ENCODE assay signal across 1 cellular context in the genomic region with DNA sequence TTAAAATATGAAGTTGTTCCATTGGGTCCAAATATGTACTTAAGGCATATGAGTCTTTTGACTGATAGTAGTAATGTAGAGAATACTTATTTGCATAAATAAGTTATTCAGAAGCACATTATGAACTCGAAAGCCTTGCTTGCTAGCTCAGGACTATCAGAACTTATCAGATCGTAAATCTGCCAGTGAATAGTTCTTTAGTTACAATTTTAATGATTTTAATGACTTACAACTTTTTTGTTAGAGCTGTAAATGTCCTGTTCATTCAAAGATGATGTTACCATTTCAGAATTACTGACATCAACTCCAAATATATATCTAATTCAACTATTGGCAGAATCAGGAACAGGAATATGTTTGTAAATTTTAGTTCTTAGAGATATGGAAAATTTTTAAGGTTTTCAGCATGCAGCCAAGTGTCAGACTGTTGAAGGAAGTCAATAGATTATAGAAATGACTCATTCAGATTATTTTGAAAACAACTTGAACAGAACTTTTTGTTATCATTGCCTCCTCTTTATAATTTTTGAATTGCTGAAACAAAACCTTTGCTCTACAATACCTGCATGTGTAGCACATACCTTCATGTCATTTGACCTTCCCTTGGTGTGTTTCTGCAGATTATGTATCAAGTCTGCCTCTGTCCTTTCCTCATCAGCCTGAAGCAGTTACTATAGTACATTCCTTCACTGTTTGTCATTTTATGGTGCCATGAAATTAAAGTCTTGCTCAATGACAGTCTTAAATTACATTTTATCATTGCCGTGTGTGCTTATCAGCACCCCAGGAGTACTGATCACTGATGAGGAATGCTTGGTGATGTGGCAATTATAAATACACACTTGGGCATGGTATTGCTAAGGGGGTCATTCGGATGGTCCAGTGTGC.
A peak's percentile ranks its signal among the peaks of the same experiment; 100 is the strongest.
TF ChIP-seq lines count a peak whose summit lies in the region.

No MANE protein-coding gene starts in this region.

TF ChIP-seq in HEK293, 187 proteins besides CTCF, POLR2A, EP300 and RAD21 (continues in another document):
- TF ChIP-seq, protein P1, sequence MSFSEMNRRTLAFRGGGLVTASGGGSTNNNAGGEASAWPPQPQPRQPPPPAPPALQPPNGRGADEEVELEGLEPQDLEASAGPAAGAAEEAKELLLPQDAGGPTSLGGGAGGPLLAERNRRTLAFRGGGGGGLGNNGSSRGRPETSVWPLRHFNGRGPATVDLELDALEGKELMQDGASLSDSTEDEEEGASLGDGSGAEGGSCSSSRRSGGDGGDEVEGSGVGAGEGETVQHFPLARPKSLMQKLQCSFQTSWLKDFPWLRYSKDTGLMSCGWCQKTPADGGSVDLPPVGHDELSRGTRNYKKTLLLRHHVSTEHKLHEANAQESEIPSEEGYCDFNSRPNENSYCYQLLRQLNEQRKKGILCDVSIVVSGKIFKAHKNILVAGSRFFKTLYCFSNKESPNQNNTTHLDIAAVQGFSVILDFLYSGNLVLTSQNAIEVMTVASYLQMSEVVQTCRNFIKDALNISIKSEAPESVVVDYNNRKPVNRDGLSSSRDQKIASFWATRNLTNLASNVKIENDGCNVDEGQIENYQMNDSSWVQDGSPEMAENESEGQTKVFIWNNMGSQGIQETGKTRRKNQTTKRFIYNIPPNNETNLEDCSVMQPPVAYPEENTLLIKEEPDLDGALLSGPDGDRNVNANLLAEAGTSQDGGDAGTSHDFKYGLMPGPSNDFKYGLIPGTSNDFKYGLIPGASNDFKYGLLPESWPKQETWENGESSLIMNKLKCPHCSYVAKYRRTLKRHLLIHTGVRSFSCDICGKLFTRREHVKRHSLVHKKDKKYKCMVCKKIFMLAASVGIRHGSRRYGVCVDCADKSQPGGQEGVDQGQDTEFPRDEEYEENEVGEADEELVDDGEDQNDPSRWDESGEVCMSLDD (tag by site-specific recombination; IDR thresholded peaks at IDR 0.05) = no peak
- TF ChIP-seq ZNF426 (tag by site-specific recombination; IDR thresholded peaks at IDR 0.05) = no peak
- TF ChIP-seq, protein P2, sequence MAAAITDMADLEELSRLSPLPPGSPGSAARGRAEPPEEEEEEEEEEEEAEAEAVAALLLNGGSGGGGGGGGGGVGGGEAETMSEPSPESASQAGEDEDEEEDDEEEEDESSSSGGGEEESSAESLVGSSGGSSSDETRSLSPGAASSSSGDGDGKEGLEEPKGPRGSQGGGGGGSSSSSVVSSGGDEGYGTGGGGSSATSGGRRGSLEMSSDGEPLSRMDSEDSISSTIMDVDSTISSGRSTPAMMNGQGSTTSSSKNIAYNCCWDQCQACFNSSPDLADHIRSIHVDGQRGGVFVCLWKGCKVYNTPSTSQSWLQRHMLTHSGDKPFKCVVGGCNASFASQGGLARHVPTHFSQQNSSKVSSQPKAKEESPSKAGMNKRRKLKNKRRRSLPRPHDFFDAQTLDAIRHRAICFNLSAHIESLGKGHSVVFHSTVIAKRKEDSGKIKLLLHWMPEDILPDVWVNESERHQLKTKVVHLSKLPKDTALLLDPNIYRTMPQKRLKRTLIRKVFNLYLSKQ (tag by site-specific recombination; IDR thresholded peaks at IDR 0.05; ENCODE audit: borderline replicate concordance) = no peak
- no peak for TF ChIP-seq ZNF571 (tag by site-specific recombination; IDR thresholded peaks at IDR 0.05)
- TF ChIP-seq, protein P3, sequence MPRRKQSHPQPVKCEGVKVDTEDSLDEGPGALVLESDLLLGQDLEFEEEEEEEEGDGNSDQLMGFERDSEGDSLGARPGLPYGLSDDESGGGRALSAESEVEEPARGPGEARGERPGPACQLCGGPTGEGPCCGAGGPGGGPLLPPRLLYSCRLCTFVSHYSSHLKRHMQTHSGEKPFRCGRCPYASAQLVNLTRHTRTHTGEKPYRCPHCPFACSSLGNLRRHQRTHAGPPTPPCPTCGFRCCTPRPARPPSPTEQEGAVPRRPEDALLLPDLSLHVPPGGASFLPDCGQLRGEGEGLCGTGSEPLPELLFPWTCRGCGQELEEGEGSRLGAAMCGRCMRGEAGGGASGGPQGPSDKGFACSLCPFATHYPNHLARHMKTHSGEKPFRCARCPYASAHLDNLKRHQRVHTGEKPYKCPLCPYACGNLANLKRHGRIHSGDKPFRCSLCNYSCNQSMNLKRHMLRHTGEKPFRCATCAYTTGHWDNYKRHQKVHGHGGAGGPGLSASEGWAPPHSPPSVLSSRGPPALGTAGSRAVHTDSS (tag by site-specific recombination; IDR thresholded peaks at IDR 0.05) = no peak
- TF ChIP-seq ZNF23 (tag by site-specific recombination; IDR thresholded peaks at IDR 0.05; ENCODE audit: borderline replicate concordance) = no peak
- TF ChIP-seq ZBTB8A (tag by site-specific recombination; IDR thresholded peaks at IDR 0.05) = no peak
- TF ChIP-seq, protein P4, sequence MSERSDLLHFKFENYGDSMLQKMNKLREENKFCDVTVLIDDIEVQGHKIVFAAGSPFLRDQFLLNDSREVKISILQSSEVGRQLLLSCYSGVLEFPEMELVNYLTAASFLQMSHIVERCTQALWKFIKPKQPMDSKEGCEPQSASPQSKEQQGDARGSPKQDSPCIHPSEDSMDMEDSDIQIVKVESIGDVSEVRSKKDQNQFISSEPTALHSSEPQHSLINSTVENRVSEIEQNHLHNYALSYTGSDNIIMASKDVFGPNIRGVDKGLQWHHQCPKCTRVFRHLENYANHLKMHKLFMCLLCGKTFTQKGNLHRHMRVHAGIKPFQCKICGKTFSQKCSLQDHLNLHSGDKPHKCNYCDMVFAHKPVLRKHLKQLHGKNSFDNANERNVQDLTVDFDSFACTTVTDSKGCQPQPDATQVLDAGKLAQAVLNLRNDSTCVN (tag by site-specific recombination; optimal IDR thresholded peaks at IDR 0.05) = no peak
- TF ChIP-seq ZNF175 (tag by site-specific recombination; IDR thresholded peaks at IDR 0.05) = no peak
- TF ChIP-seq ZFP69B (tag by site-specific recombination; IDR thresholded peaks at IDR 0.05) = no peak
- TF ChIP-seq ZBTB1 (tag by site-specific recombination; IDR thresholded peaks at IDR 0.05) = no peak
- TF ChIP-seq, protein P5, sequence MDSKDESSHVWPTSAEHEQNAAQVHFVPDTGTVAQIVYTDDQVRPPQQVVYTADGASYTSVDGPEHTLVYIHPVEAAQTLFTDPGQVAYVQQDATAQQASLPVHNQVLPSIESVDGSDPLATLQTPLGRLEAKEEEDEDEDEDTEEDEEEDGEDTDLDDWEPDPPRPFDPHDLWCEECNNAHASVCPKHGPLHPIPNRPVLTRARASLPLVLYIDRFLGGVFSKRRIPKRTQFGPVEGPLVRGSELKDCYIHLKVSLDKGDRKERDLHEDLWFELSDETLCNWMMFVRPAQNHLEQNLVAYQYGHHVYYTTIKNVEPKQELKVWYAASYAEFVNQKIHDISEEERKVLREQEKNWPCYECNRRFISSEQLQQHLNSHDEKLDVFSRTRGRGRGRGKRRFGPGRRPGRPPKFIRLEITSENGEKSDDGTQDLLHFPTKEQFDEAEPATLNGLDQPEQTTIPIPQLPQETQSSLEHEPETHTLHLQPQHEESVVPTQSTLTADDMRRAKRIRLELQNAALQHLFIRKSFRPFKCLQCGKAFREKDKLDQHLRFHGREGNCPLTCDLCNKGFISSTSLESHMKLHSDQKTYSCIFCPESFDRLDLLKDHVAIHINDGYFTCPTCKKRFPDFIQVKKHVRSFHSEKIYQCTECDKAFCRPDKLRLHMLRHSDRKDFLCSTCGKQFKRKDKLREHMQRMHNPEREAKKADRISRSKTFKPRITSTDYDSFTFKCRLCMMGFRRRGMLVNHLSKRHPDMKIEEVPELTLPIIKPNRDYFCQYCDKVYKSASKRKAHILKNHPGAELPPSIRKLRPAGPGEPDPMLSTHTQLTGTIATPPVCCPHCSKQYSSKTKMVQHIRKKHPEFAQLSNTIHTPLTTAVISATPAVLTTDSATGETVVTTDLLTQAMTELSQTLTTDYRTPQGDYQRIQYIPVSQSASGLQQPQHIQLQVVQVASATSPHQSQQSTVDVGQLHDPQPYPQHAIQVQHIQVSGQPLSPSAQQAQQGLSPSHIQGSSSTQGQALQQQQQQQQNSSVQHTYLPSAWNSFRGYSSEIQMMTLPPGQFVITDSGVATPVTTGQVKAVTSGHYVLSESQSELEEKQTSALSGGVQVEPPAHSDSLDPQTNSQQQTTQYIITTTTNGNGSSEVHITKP (tag by site-specific recombination; IDR thresholded peaks at IDR 0.05) = 0 out of 2 replicates have a peak, but pooled peaks have one; percentile 9
- TF ChIP-seq, protein P6, sequence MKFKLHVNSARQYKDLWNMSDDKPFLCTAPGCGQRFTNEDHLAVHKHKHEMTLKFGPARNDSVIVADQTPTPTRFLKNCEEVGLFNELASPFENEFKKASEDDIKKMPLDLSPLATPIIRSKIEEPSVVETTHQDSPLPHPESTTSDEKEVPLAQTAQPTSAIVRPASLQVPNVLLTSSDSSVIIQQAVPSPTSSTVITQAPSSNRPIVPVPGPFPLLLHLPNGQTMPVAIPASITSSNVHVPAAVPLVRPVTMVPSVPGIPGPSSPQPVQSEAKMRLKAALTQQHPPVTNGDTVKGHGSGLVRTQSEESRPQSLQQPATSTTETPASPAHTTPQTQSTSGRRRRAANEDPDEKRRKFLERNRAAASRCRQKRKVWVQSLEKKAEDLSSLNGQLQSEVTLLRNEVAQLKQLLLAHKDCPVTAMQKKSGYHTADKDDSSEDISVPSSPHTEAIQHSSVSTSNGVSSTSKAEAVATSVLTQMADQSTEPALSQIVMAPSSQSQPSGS (tag by site-specific recombination; IDR thresholded peaks at IDR 0.05; ENCODE audit: low read depth) = no peak
- TF ChIP-seq ZNF629 (tag by site-specific recombination; IDR thresholded peaks at IDR 0.05) = no peak; the same call in 1 of the 2 replicates
- no peak for TF ChIP-seq ZBTB7A (tag by site-specific recombination; IDR thresholded peaks at IDR 0.05; ENCODE audit: low read depth)
- TF ChIP-seq ZNF423 (tag by site-specific recombination; IDR thresholded peaks at IDR 0.05) = no peak
- TF ChIP-seq ZNF2 (tag by site-specific recombination; IDR thresholded peaks at IDR 0.05) = no peak
- TF ChIP-seq ZNF391 (tag by site-specific recombination; IDR thresholded peaks at IDR 0.05; ENCODE audit: borderline replicate concordance, low read depth) = no peak
- TF ChIP-seq KLF16 (tag by site-specific recombination; IDR thresholded peaks at IDR 0.05) = no peak
- no peak for TF ChIP-seq ZNF785 (tag by site-specific recombination; IDR thresholded peaks at IDR 0.05)
- TF ChIP-seq ZNF266 (tag by site-specific recombination; IDR thresholded peaks at IDR 0.05; ENCODE audit: low read depth) = no peak
- TF ChIP-seq ZBTB21 (tag by site-specific recombination; IDR thresholded peaks at IDR 0.05) = no peak
- TF ChIP-seq, protein P7, sequence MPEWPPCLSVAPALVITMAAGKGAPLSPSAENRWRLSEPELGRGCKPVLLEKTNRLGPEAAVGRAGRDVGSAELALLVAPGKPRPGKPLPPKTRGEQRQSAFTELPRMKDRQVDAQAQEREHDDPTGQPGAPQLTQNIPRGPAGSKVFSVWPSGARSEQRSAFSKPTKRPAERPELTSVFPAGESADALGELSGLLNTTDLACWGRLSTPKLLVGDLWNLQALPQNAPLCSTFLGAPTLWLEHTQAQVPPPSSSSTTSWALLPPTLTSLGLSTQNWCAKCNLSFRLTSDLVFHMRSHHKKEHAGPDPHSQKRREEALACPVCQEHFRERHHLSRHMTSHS (tag by site-specific recombination; IDR thresholded peaks at IDR 0.05) = no peak
- 0 out of 2 replicates have a peak, but pooled peaks have one; percentile 20 for TF ChIP-seq ZNF24 (tag by site-specific recombination; IDR thresholded peaks at IDR 0.05)
- no peak for TF ChIP-seq ZNF221 (tag by site-specific recombination; IDR thresholded peaks at IDR 0.05; ENCODE audit: borderline replicate concordance)
- TF ChIP-seq, protein P8, sequence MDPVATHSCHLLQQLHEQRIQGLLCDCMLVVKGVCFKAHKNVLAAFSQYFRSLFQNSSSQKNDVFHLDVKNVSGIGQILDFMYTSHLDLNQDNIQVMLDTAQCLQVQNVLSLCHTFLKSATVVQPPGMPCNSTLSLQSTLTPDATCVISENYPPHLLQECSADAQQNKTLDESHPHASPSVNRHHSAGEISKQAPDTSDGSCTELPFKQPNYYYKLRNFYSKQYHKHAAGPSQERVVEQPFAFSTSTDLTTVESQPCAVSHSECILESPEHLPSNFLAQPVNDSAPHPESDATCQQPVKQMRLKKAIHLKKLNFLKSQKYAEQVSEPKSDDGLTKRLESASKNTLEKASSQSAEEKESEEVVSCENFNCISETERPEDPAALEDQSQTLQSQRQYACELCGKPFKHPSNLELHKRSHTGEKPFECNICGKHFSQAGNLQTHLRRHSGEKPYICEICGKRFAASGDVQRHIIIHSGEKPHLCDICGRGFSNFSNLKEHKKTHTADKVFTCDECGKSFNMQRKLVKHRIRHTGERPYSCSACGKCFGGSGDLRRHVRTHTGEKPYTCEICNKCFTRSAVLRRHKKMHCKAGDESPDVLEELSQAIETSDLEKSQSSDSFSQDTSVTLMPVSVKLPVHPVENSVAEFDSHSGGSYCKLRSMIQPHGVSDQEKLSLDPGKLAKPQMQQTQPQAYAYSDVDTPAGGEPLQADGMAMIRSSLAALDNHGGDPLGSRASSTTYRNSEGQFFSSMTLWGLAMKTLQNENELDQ (tag by site-specific recombination; IDR thresholded peaks at IDR 0.05; ENCODE audit: low read depth) = no peak
- TF ChIP-seq ZBTB48 (tag by site-specific recombination; IDR thresholded peaks at IDR 0.05) = no peak
- TF ChIP-seq, protein P9, sequence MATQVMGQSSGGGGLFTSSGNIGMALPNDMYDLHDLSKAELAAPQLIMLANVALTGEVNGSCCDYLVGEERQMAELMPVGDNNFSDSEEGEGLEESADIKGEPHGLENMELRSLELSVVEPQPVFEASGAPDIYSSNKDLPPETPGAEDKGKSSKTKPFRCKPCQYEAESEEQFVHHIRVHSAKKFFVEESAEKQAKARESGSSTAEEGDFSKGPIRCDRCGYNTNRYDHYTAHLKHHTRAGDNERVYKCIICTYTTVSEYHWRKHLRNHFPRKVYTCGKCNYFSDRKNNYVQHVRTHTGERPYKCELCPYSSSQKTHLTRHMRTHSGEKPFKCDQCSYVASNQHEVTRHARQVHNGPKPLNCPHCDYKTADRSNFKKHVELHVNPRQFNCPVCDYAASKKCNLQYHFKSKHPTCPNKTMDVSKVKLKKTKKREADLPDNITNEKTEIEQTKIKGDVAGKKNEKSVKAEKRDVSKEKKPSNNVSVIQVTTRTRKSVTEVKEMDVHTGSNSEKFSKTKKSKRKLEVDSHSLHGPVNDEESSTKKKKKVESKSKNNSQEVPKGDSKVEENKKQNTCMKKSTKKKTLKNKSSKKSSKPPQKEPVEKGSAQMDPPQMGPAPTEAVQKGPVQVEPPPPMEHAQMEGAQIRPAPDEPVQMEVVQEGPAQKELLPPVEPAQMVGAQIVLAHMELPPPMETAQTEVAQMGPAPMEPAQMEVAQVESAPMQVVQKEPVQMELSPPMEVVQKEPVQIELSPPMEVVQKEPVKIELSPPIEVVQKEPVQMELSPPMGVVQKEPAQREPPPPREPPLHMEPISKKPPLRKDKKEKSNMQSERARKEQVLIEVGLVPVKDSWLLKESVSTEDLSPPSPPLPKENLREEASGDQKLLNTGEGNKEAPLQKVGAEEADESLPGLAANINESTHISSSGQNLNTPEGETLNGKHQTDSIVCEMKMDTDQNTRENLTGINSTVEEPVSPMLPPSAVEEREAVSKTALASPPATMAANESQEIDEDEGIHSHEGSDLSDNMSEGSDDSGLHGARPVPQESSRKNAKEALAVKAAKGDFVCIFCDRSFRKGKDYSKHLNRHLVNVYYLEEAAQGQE (tag by site-specific recombination; IDR thresholded peaks at IDR 0.05) = no peak
- TF ChIP-seq EGR2 (tag by site-specific recombination; IDR thresholded peaks at IDR 0.05; ENCODE audit: low read depth) = no peak
- TF ChIP-seq ZNF133 (tag by site-specific recombination; IDR thresholded peaks at IDR 0.05) = no peak
